Comparison of ENCODE assay signal across 17 cellular contexts in genomic region chr9:113913426-113914195, GRCh38. TPM values are rescaled to one million over a fixed set of nuclear protein-coding genes. Genes with fewer than 3 reads are reported as not detected.
DNase-seq lines count a peak whose midpoint lies in the region; ATAC-seq and TF ChIP-seq lines count a peak whose summit lies in the region.
"Had no signal": no experiment of that assay in that cellular context is flagged by ENCODE, and none has a peak within 500 bp of the region (broad histone marks: within the 10 kb centered on the region; RNA-seq: fewer than 3 reads in every experiment).

No MANE protein-coding gene starts in this region.

- POLR2A ChIA-PET in MCF 10A (lab: Yijun Ruan, JAX) = no interaction called here

- no peaks in the 10 kb centered on the region for H3K27me3 Mint-ChIP-seq in MCF 10A (ENCODE audit: insufficient read depth, unreplicated experiment)
- peaks cover 4% of the 10 kb centered on the region; the same call in 1 of the 2 replicates for H3K27me3 Mint-ChIP-seq in HFFc6 (ENCODE audit: insufficient read depth)

- H3K27ac ChIP-seq in breast epithelium (peak overlapping the region; percentile 61 to 76), suprapubic skin (peak overlapping the region; percentile 35)
- H3K27ac ChIP-seq: A549 had no signal

- TF ChIP-seq CTCF in breast epithelium (IDR thresholded peaks at IDR 0.05) = no peak
- no peak for TF ChIP-seq CTCF in MCF 10A (IDR thresholded peaks at IDR 0.05; ENCODE audit: unreplicated experiment)
- TF ChIP-seq CTCF in astrocyte of the spinal cord (IDR thresholded peaks at IDR 0.05; ENCODE audit: low read depth, low read length) = no peak
- TF ChIP-seq CTCF in suprapubic skin (IDR thresholded peaks at IDR 0.05) = no peak
- TF ChIP-seq CTCF in HFFc6 (IDR thresholded peaks at IDR 0.05) = no peak
- no peak for TF ChIP-seq CTCF in GM10266 (IDR thresholded peaks at IDR 0.05; ENCODE audit: control insufficient read depth, insufficient read depth, low read depth, missing control alignments)

- in situ Hi-C loops in astrocyte of the spinal cord (cut with HindIII; ENCODE audit: low sequenced_read_pairs) = no loop called here

- no peaks in the 10 kb centered on the region for H3K9me3 ChIP-seq in breast epithelium
- H3K9me3 ChIP-seq in suprapubic skin = no peaks in the 10 kb centered on the region
- H3K9me3 ChIP-seq: A549 had no signal

- CTCF ChIA-PET in MCF 10A (lab: Yijun Ruan, JAX) = interaction anchor here (0.8 kb wide), 1 partner anchor 194 kb away, joined by 3 read pairs; no protein-coding TSS in a partner anchor

- H3K4me1 ChIP-seq in breast epithelium (peaks cover 0 to 9% of the 10 kb centered on the region in 2 donors), suprapubic skin (peaks cover 30% of the 10 kb centered on the region)
- H3K4me1 ChIP-seq: A549 had no signal

- DNase-seq in breast epithelium (ENCODE audit: low spot score in 2 of 2) (peak in 1 of 2 donors; percentile 72), MCF 10A (ENCODE audit: unreplicated experiment) (no peak), astrocyte of the spinal cord (ENCODE audit: low read depth, low spot score) (peak; percentile 25), left lobe of liver (ENCODE audit: low spot score) (peak; percentile 70), suprapubic skin (ENCODE audit: low spot score in 2 of 2) (no peak), HFFc6 (no peak), GM10266 (ENCODE audit: extremely low spot score) (no peak), DMS53 treated with DMSO at 0.1 percent for 48 hours (lab: John Stamatoyannopoulos, UW; ENCODE audit: unreplicated experiment) (no peak)
- DNase-seq: activated naive CD4-positive, alpha-beta T cell treated with anti-CD3 and anti-CD28 coated beads, Interleukin-2, amount 10 ng/mL, durations not matched to agents 7 days and 5 days; activated T-cell treated with anti-CD3 and anti-CD28 coated beads for 4 hours; GDM1; NCI-H1092 treated with DMSO at 0.1 percent for 48 hours had no signal

- TF ChIP-seq POLR2A in breast epithelium (IDR thresholded peaks at IDR 0.05) (no peak), suprapubic skin (IDR thresholded peaks at IDR 0.05) (no peak)

- H3K4me1 Mint-ChIP-seq in MCF 10A (ENCODE audit: insufficient read depth, unreplicated experiment) = no peaks in the 10 kb centered on the region
- peaks cover 13% of the 10 kb centered on the region for H3K4me1 Mint-ChIP-seq in HFFc6 (ENCODE audit: low read depth)
- H3K4me1 Mint-ChIP-seq: activated naive CD4-positive, alpha-beta T cell treated with anti-CD3 and anti-CD28 coated beads, Interleukin-2, amount 10 ng/mL, durations not matched to agents 7 days and 5 days; stimulated activated memory B cell treated with anti-CD40 and anti-IgM and Interleukin-4, amounts not matched to agents 10 μg/mL and 1 μg/mL and 100 μg/mL, for 72 hours had no signal

- H3K4me3 ChIP-seq in breast epithelium (no peak overlapping the region), astrocyte of the spinal cord (ENCODE audit: low read depth, low read length) (no peak overlapping the region), suprapubic skin (no peak overlapping the region)
- H3K4me3 ChIP-seq: A549, cardiac muscle cell had no signal

- no peak overlapping the region for H3K27ac Mint-ChIP-seq in MCF 10A (ENCODE audit: low read depth, unreplicated experiment)
- no peak overlapping the region for H3K27ac Mint-ChIP-seq in HFFc6
- H3K27ac Mint-ChIP-seq: activated naive CD4-positive, alpha-beta T cell treated with anti-CD3 and anti-CD28 coated beads, Interleukin-2, amount 10 ng/mL, durations not matched to agents 7 days and 5 days; stimulated activated memory B cell treated with anti-CD40 and anti-IgM and Interleukin-4, amounts not matched to agents 10 μg/mL and 1 μg/mL and 100 μg/mL, for 72 hours; T-helper 1 cell treated with Interleukin-12 subunit alpha and Interleukin-12 subunit beta and Interleukin-4 antibody, amounts not matched to agents 30 μg/mL and 1 μg/mL, for 36 hours had no signal

- no peak overlapping the region for H3K4me3 Mint-ChIP-seq in MCF 10A (ENCODE audit: unreplicated experiment)
- no peak overlapping the region for H3K4me3 Mint-ChIP-seq in HFFc6
- H3K4me3 Mint-ChIP-seq: activated naive CD4-positive, alpha-beta T cell treated with anti-CD3 and anti-CD28 coated beads, Interleukin-2, amount 10 ng/mL, durations not matched to agents 7 days and 5 days; stimulated activated memory B cell treated with anti-CD40 and anti-IgM and Interleukin-4, amounts not matched to agents 10 μg/mL and 1 μg/mL and 100 μg/mL, for 72 hours; T-helper 1 cell treated with Interleukin-12 subunit alpha and Interleukin-12 subunit beta and Interleukin-4 antibody, amounts not matched to agents 30 μg/mL and 1 μg/mL, for 36 hours had no signal

- H3K36me3 ChIP-seq in breast epithelium (no peaks in the 10 kb centered on the region), suprapubic skin (no peaks in the 10 kb centered on the region)
- H3K36me3 ChIP-seq: cardiac muscle cell had no signal

- peak; percentile 84 for ATAC-seq in left lobe of liver
- ATAC-seq: A549; HCT116; stimulated activated memory B cell treated with anti-CD40 and anti-IgM and Interleukin-4, amounts not matched to agents 10 μg/mL and 1 μg/mL and 100 μg/mL, for 72 hours had no signal

- no peaks in the 10 kb centered on the region for H3K9me3 Mint-ChIP-seq in MCF 10A (ENCODE audit: unreplicated experiment)
- no peaks in the 10 kb centered on the region for H3K9me3 Mint-ChIP-seq in HFFc6
- H3K9me3 Mint-ChIP-seq: activated naive CD4-positive, alpha-beta T cell treated with anti-CD3 and anti-CD28 coated beads, Interleukin-2, amount 10 ng/mL, durations not matched to agents 7 days and 5 days; stimulated activated memory B cell treated with anti-CD40 and anti-IgM and Interleukin-4, amounts not matched to agents 10 μg/mL and 1 μg/mL and 100 μg/mL, for 72 hours; T-helper 1 cell treated with Interleukin-12 subunit alpha and Interleukin-12 subunit beta and Interleukin-4 antibody, amounts not matched to agents 30 μg/mL and 1 μg/mL, for 36 hours had no signal

- intact Hi-C loops in breast epithelium (cut with DNase I; ENCODE audit: low total_unique reads) (no loop called here), MCF 10A (cut with micrococcal nuclease) (no loop called here)

- H3K36me3 Mint-ChIP-seq in MCF 10A (ENCODE audit: insufficient read depth, unreplicated experiment) (peaks cover 3% of the 10 kb centered on the region), HFFc6 (ENCODE audit: low read depth) (0 out of 2 replicates have a peak, but pooled peaks cover 5% of the 10 kb centered on the region)
- H3K36me3 Mint-ChIP-seq: activated naive CD4-positive, alpha-beta T cell treated with anti-CD3 and anti-CD28 coated beads, Interleukin-2, amount 10 ng/mL, durations not matched to agents 7 days and 5 days; stimulated activated memory B cell treated with anti-CD40 and anti-IgM and Interleukin-4, amounts not matched to agents 10 μg/mL and 1 μg/mL and 100 μg/mL, for 72 hours had no signal

- no TSS peak for BruUV-seq in MCF 10A (replicated peaks; lab: Mats Ljungman, UMichigan)

- 73% methylated on average over 5 of the region's 5 CpGs for WGBS in suprapubic skin

- H3K27me3 ChIP-seq in breast epithelium = no peaks in the 10 kb centered on the region
- no peaks in the 10 kb centered on the region for H3K27me3 ChIP-seq in suprapubic skin
- H3K27me3 ChIP-seq: cardiac muscle cell had no signal

- no peak for TF ChIP-seq EP300 in suprapubic skin (IDR thresholded peaks at IDR 0.05)

RNA-seq across cellular contexts. Expression of gene ZNF618, which starts 37.5 kb away (rescaled TPM):
- total RNA-seq in breast epithelium (10 to 100 TPM in 2 of 3 donors, 1 to 10 TPM in 1; 4.6 to 11.8 (median 10.4) TPM), MCF 10A (2022) (4.8 and 6.6 TPM in 2 replicates), left lobe of liver (5.7 TPM), suprapubic skin (1 to 10 TPM; 2.9 to 5.8 (median 4.2) TPM)
- total RNA-seq in HFFc6 (2021; fragmentation: NEBNext Ultra II Directional; extraction: Animal tissue kit (Norgen Biotek cat#: 25700)) = 10 to 100 TPM in 4 of 6 experiments, 1 to 10 TPM in 2; 9.4 to 13.6 (median 11.5) TPM

Comparison
In these comparisons a context has a peak if more than half of its experiments do, and no peak if none do; other contexts are left out.
1. DNase-seq: peak in astrocyte of the spinal cord (single experiment) and left lobe of liver (single experiment); none in MCF 10A (single experiment), suprapubic skin (0 of 2), HFFc6 (single experiment), GM10266 (single experiment) and DMS53 treated with DMSO at 0.1 percent for 48 hours (single experiment).